Comparison of ENCODE assay signal across 1 cellular context in the genomic region with DNA sequence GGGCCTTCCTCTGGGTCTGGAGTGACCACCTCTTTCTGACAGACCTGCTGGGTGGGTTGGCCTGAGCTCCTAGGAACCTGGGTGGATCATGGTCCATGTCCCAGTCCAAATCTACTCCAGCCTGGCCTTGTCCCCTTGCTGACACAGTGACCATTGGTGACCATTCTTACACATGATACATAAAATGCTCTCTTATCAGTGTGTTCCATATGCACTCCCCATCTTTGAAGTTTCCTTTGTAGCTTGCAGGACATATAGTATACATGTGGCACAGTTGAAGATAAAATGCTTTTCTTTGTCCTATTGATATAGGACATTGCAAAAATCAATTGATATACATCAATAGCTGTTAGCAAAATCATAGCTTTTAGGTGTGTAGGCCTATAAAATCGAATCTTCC.
TF ChIP-seq lines count a peak whose summit lies in the region.

No MANE protein-coding gene starts in this region.

TF ChIP-seq in K562, 482 proteins besides CTCF, POLR2A, EP300 and RAD21 (continued from another document and continues in another):
- TF ChIP-seq, protein P1, sequence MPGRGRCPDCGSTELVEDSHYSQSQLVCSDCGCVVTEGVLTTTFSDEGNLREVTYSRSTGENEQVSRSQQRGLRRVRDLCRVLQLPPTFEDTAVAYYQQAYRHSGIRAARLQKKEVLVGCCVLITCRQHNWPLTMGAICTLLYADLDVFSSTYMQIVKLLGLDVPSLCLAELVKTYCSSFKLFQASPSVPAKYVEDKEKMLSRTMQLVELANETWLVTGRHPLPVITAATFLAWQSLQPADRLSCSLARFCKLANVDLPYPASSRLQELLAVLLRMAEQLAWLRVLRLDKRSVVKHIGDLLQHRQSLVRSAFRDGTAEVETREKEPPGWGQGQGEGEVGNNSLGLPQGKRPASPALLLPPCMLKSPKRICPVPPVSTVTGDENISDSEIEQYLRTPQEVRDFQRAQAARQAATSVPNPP (IDR thresholded peaks at IDR 0.05; ENCODE audit: borderline replicate concordance, insufficient read depth, insufficient read length): no peak
- no peak for TF ChIP-seq RBM15 (IDR thresholded peaks at IDR 0.05; ENCODE audit: insufficient read depth, low read length)
- no peak for TF ChIP-seq XRCC5 (IDR thresholded peaks at IDR 0.05; ENCODE audit: low read depth, low read length)
- no peak for TF ChIP-seq POLR2AphosphoS2 (IDR thresholded peaks at IDR 0.05; ENCODE audit: low read length)
- no peak for TF ChIP-seq ZFP30 (CRISPR knock-in tag; IDR thresholded peaks at IDR 0.05; ENCODE audit: borderline replicate concordance)
- no peak for TF ChIP-seq HDGF (IDR thresholded peaks at IDR 0.05)
- TF ChIP-seq MBD2 (IDR thresholded peaks at IDR 0.05; ENCODE audit: borderline replicate concordance, low read depth): no peak
- no peak for TF ChIP-seq TCF7 (IDR thresholded peaks at IDR 0.05; ENCODE audit: borderline replicate concordance)
- no peak for TF ChIP-seq ZC3H8 (IDR thresholded peaks at IDR 0.05)
- TF ChIP-seq, protein P2, sequence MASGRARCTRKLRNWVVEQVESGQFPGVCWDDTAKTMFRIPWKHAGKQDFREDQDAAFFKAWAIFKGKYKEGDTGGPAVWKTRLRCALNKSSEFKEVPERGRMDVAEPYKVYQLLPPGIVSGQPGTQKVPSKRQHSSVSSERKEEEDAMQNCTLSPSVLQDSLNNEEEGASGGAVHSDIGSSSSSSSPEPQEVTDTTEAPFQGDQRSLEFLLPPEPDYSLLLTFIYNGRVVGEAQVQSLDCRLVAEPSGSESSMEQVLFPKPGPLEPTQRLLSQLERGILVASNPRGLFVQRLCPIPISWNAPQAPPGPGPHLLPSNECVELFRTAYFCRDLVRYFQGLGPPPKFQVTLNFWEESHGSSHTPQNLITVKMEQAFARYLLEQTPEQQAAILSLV (tag; IDR thresholded peaks at IDR 0.05): no peak
- TF ChIP-seq ZNF282 (CRISPR knock-in tag; IDR thresholded peaks at IDR 0.05): no peak
- no peak for TF ChIP-seq ZZZ3 (IDR thresholded peaks at IDR 0.05)
- TF ChIP-seq CBFB (CRISPR knock-in tag; IDR thresholded peaks at IDR 0.05): no peak
- TF ChIP-seq NFATC3 (IDR thresholded peaks at IDR 0.05): no peak
- TF ChIP-seq, protein P3, sequence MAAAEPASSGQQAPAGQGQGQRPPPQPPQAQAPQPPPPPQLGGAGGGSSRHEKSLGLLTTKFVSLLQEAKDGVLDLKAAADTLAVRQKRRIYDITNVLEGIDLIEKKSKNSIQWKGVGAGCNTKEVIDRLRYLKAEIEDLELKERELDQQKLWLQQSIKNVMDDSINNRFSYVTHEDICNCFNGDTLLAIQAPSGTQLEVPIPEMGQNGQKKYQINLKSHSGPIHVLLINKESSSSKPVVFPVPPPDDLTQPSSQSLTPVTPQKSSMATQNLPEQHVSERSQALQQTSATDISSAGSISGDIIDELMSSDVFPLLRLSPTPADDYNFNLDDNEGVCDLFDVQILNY (CRISPR knock-in tag; IDR thresholded peaks at IDR 0.05): no peak
- TF ChIP-seq SIX5 (IDR thresholded peaks at IDR 0.05; ENCODE audit: borderline replicate concordance in 1 of 2, insufficient read depth in 1 of 2, low read depth in 1 of 2, low read length in 2 of 2): no peak
- TF ChIP-seq PHF20 (IDR thresholded peaks at IDR 0.05; ENCODE audit: partially characterized antibody): no peak
- peak; percentile 65; the same call in 1 of the 2 replicates for TF ChIP-seq TEAD4 (IDR thresholded peaks at IDR 0.05; ENCODE audit: low read length)
- TF ChIP-seq TEAD4 (CRISPR knock-in tag; IDR thresholded peaks at IDR 0.05; ENCODE audit: borderline replicate concordance): no peak
- peak; percentile 74 for TF ChIP-seq TCF3 (CRISPR knock-in tag; IDR thresholded peaks at IDR 0.05)
- TF ChIP-seq ZNF143 (CRISPR knock-in tag; IDR thresholded peaks at IDR 0.05): no peak
- no peak for TF ChIP-seq NELFE (IDR thresholded peaks at IDR 0.05; ENCODE audit: insufficient read depth, insufficient read length)
- TF ChIP-seq DPF2 (IDR thresholded peaks at IDR 0.05): 0 out of 2 replicates have a peak, but pooled peaks have one; percentile 37
- no peak for TF ChIP-seq ZNF354B (CRISPR knock-in tag; IDR thresholded peaks at IDR 0.05)
- TF ChIP-seq, protein P4, sequence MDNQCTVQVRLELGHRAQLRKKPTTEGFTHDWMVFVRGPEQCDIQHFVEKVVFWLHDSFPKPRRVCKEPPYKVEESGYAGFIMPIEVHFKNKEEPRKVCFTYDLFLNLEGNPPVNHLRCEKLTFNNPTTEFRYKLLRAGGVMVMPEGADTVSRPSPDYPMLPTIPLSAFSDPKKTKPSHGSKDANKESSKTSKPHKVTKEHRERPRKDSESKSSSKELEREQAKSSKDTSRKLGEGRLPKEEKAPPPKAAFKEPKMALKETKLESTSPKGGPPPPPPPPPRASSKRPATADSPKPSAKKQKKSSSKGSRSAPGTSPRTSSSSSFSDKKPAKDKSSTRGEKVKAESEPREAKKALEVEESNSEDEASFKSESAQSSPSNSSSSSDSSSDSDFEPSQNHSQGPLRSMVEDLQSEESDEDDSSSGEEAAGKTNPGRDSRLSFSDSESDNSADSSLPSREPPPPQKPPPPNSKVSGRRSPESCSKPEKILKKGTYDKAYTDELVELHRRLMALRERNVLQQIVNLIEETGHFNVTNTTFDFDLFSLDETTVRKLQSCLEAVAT (IDR thresholded peaks at IDR 0.05): no peak
- TF ChIP-seq, protein P5, sequence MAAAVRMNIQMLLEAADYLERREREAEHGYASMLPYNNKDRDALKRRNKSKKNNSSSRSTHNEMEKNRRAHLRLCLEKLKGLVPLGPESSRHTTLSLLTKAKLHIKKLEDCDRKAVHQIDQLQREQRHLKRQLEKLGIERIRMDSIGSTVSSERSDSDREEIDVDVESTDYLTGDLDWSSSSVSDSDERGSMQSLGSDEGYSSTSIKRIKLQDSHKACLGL (CRISPR knock-in tag; IDR thresholded peaks at IDR 0.05; ENCODE audit: borderline replicate concordance, poor library complexity, severe bottlenecking): no peak
- no peak for TF ChIP-seq ZNF12 (CRISPR knock-in tag; IDR thresholded peaks at IDR 0.05)
- no peak for TF ChIP-seq HDAC8 (tag; IDR thresholded peaks at IDR 0.05)
- TF ChIP-seq IRF2 (CRISPR knock-in tag; IDR thresholded peaks at IDR 0.05): no peak
- TF ChIP-seq MIER1 (IDR thresholded peaks at IDR 0.05; ENCODE audit: low read depth): no peak
- TF ChIP-seq SRSF9 (IDR thresholded peaks at IDR 0.05; ENCODE audit: borderline replicate concordance, low read depth, low read length): no peak
- peak; percentile 59; the same call in 1 of the 2 replicates for TF ChIP-seq ZKSCAN8 (CRISPR knock-in tag; IDR thresholded peaks at IDR 0.05)
- TF ChIP-seq MCM3 (IDR thresholded peaks at IDR 0.05): no peak
- TF ChIP-seq NR1H2 (CRISPR knock-in tag; IDR thresholded peaks at IDR 0.05): no peak
- TF ChIP-seq SAFB (IDR thresholded peaks at IDR 0.05; ENCODE audit: borderline replicate concordance, low read depth, low read length): no peak
- TF ChIP-seq SRF (CRISPR knock-in tag; IDR thresholded peaks at IDR 0.05): no peak
- TF ChIP-seq RFX1 (IDR thresholded peaks at IDR 0.05): 0 out of 2 replicates have a peak, but pooled peaks have one; percentile 18
- no peak for TF ChIP-seq PML (IDR thresholded peaks at IDR 0.05; ENCODE audit: low read length)
- TF ChIP-seq, protein P6, sequence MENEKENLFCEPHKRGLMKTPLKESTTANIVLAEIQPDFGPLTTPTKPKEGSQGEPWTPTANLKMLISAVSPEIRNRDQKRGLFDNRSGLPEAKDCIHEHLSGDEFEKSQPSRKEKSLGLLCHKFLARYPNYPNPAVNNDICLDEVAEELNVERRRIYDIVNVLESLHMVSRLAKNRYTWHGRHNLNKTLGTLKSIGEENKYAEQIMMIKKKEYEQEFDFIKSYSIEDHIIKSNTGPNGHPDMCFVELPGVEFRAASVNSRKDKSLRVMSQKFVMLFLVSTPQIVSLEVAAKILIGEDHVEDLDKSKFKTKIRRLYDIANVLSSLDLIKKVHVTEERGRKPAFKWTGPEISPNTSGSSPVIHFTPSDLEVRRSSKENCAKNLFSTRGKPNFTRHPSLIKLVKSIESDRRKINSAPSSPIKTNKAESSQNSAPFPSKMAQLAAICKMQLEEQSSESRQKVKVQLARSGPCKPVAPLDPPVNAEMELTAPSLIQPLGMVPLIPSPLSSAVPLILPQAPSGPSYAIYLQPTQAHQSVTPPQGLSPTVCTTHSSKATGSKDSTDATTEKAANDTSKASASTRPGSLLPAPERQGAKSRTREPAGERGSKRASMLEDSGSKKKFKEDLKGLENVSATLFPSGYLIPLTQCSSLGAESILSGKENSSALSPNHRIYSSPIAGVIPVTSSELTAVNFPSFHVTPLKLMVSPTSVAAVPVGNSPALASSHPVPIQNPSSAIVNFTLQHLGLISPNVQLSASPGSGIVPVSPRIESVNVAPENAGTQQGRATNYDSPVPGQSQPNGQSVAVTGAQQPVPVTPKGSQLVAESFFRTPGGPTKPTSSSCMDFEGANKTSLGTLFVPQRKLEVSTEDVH (IDR thresholded peaks at IDR 0.05; ENCODE audit: low read depth, partially characterized antibody): no peak
- no peak for TF ChIP-seq ZNF707 (CRISPR knock-in tag; conservative IDR thresholded peaks at IDR 0.05)
- TF ChIP-seq HCFC1 (IDR thresholded peaks at IDR 0.05; ENCODE audit: low read depth, low read length): no peak
- no peak for TF ChIP-seq POLR2H (tag; IDR thresholded peaks at IDR 0.05; ENCODE audit: low read depth)
- TF ChIP-seq KAT7 (CRISPR knock-in tag; IDR thresholded peaks at IDR 0.05; ENCODE audit: borderline replicate concordance): no peak
- TF ChIP-seq, protein P7, sequence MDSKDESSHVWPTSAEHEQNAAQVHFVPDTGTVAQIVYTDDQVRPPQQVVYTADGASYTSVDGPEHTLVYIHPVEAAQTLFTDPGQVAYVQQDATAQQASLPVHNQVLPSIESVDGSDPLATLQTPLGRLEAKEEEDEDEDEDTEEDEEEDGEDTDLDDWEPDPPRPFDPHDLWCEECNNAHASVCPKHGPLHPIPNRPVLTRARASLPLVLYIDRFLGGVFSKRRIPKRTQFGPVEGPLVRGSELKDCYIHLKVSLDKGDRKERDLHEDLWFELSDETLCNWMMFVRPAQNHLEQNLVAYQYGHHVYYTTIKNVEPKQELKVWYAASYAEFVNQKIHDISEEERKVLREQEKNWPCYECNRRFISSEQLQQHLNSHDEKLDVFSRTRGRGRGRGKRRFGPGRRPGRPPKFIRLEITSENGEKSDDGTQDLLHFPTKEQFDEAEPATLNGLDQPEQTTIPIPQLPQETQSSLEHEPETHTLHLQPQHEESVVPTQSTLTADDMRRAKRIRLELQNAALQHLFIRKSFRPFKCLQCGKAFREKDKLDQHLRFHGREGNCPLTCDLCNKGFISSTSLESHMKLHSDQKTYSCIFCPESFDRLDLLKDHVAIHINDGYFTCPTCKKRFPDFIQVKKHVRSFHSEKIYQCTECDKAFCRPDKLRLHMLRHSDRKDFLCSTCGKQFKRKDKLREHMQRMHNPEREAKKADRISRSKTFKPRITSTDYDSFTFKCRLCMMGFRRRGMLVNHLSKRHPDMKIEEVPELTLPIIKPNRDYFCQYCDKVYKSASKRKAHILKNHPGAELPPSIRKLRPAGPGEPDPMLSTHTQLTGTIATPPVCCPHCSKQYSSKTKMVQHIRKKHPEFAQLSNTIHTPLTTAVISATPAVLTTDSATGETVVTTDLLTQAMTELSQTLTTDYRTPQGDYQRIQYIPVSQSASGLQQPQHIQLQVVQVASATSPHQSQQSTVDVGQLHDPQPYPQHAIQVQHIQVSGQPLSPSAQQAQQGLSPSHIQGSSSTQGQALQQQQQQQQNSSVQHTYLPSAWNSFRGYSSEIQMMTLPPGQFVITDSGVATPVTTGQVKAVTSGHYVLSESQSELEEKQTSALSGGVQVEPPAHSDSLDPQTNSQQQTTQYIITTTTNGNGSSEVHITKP (IDR thresholded peaks at IDR 0.05; ENCODE audit: partially characterized antibody): no peak
- no peak for TF ChIP-seq NRF1 (conservative IDR thresholded peaks at IDR 0.05 in 1 of 2, IDR thresholded peaks at IDR 0.05 in 1 of 2)
- no peak for TF ChIP-seq NUFIP1 (IDR thresholded peaks at IDR 0.05; ENCODE audit: partially characterized antibody)
- TF ChIP-seq, protein P8, sequence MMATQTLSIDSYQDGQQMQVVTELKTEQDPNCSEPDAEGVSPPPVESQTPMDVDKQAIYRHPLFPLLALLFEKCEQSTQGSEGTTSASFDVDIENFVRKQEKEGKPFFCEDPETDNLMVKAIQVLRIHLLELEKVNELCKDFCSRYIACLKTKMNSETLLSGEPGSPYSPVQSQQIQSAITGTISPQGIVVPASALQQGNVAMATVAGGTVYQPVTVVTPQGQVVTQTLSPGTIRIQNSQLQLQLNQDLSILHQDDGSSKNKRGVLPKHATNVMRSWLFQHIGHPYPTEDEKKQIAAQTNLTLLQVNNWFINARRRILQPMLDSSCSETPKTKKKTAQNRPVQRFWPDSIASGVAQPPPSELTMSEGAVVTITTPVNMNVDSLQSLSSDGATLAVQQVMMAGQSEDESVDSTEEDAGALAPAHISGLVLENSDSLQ (IDR thresholded peaks at IDR 0.05): no peak
- TF ChIP-seq, protein P9, sequence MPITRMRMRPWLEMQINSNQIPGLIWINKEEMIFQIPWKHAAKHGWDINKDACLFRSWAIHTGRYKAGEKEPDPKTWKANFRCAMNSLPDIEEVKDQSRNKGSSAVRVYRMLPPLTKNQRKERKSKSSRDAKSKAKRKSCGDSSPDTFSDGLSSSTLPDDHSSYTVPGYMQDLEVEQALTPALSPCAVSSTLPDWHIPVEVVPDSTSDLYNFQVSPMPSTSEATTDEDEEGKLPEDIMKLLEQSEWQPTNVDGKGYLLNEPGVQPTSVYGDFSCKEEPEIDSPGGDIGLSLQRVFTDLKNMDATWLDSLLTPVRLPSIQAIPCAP (CRISPR knock-in tag; IDR thresholded peaks at IDR 0.05; ENCODE audit: borderline replicate concordance): no peak
- TF ChIP-seq, protein P10, sequence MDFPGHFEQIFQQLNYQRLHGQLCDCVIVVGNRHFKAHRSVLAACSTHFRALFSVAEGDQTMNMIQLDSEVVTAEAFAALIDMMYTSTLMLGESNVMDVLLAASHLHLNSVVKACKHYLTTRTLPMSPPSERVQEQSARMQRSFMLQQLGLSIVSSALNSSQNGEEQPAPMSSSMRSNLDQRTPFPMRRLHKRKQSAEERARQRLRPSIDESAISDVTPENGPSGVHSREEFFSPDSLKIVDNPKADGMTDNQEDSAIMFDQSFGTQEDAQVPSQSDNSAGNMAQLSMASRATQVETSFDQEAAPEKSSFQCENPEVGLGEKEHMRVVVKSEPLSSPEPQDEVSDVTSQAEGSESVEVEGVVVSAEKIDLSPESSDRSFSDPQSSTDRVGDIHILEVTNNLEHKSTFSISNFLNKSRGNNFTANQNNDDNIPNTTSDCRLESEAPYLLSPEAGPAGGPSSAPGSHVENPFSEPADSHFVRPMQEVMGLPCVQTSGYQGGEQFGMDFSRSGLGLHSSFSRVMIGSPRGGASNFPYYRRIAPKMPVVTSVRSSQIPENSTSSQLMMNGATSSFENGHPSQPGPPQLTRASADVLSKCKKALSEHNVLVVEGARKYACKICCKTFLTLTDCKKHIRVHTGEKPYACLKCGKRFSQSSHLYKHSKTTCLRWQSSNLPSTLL (IDR thresholded peaks at IDR 0.05): no peak
- no peak for TF ChIP-seq CCAR2 (IDR thresholded peaks at IDR 0.05; ENCODE audit: low read depth, low read length)
- TF ChIP-seq EWSR1 (IDR thresholded peaks at IDR 0.05; ENCODE audit: borderline replicate concordance, low read depth, partially characterized antibody): no peak
- TF ChIP-seq MTA1 (IDR thresholded peaks at IDR 0.05; ENCODE audit: borderline replicate concordance): no peak
- no peak for TF ChIP-seq ZNF384 (IDR thresholded peaks at IDR 0.05; ENCODE audit: low read depth, low read length)
- no peak for TF ChIP-seq ZNF79 (CRISPR knock-in tag; IDR thresholded peaks at IDR 0.05; ENCODE audit: low read depth)
- TF ChIP-seq RUNX1 (IDR thresholded peaks at IDR 0.05; ENCODE audit: low read depth): no peak
